ENCODE assay signal across 13 cellular contexts in the genomic region with DNA sequence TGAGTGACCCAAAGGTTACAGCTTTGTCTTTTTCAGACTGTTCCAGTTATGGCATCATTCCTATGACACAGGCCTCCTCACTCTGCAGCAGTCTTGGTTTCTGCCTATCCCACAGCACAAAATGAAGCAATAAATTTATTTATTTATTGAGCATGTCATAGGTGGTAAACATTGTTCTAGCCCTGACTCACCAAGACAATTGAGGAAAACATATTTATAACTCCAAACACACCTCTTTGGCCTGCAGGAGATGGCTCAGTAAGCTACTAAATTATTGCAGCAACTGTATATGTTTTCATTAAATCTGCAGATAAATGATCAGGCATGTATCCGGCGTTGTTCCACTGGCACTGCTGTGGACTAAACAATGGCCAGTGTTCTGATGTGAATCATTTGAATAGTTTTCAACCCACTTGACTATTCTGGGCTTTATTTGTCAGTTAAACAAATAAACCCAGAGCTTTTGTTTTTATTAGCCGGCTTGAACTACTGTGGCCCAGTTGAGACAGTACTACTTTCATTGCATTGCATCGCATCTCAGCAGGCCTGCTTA.
DNase-seq lines count a peak whose midpoint lies in the region; ATAC-seq and TF ChIP-seq lines count a peak whose summit lies in the region.
"Had no signal": no experiment of that assay in that cellular context is flagged by ENCODE, and none has a peak within 500 bp of the region (broad histone marks: within the 10 kb centered on the region; RNA-seq: fewer than 3 reads in every experiment).

No MANE protein-coding gene starts in this region.

- DNase-seq in AG08396 (ENCODE audit: low spot score) (peak; percentile 63), LHCN-M2 (ENCODE audit: low read depth) (peak; percentile 83), brain microvascular endothelial cell (peak; percentile 80), kidney tubule cell (ENCODE audit: low spot score) (peak; percentile 22), DMS 273 treated with DMSO at 0.1 percent for 48 hours (lab: John Stamatoyannopoulos, UW) (no peak)
- DNase-seq: activated CD4-positive, CD25-positive, alpha-beta regulatory T cell; activated naive CD4-positive, alpha-beta T cell treated with anti-CD3 and anti-CD28 coated beads for 36 hours; NCI-H1930; ovary; transverse colon had no signal

- peak overlapping the region; percentile 73 for H3K27ac ChIP-seq in brain microvascular endothelial cell
- H3K27ac ChIP-seq: ovary, transverse colon had no signal

- ATAC-seq in GM21526 (IDR thresholded peaks at IDR 0.05; ENCODE audit: low FRiP score, unreplicated experiment) (no peak), GM19023 (IDR thresholded peaks at IDR 0.05; ENCODE audit: unreplicated experiment) (no peak), HG03432 (IDR thresholded peaks at IDR 0.05; ENCODE audit: unreplicated experiment) (no peak)

- H3K27me3 ChIP-seq in brain microvascular endothelial cell (replicated peaks) = no peaks in the 10 kb centered on the region
- H3K27me3 ChIP-seq: ovary had no signal

- in situ Hi-C loops in brain microvascular endothelial cell (cut with HindIII; ENCODE audit: low pct_ligation_motif_present, low sequenced_read_pairs) = no loop called here

- H3K4me3 ChIP-seq in brain microvascular endothelial cell (ENCODE audit: low read depth, low read length) = no peak overlapping the region
- H3K4me3 ChIP-seq: ovary, transverse colon had no signal

- no peaks in the 10 kb centered on the region for H3K36me3 ChIP-seq in brain microvascular endothelial cell (replicated peaks)
- H3K36me3 ChIP-seq: ovary, transverse colon had no signal

- TF ChIP-seq CTCF in brain microvascular endothelial cell (IDR thresholded peaks at IDR 0.05; ENCODE audit: low read depth, low read length, missing control alignments) = no peak
